Comparison of ENCODE assay signal across 8 cellular contexts in the genomic region with DNA sequence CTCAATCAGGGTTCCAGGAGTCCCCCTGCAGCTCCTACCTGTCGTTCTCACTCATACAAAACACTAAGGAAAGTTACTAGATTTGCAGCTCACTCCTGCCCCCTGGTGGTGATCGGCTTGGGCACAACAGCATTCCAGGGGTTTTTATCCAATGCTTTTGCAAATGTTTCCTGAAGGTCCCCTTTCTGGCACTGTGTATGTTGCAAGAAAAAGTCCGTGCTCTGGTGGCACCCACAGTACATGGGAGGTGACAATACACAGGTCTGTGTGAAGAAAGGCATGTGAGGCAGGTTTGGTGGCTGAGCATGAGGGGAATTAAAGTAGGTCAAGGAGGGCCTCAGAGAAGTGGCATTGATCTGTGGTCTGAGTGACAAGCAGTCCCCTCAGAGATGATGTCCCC. TPM values are rescaled to one million over a fixed set of nuclear protein-coding genes. Genes with fewer than 3 reads are reported as not detected.
A peak's percentile ranks its signal among the peaks of the same experiment; 100 is the strongest.
DNase-seq lines count a peak whose midpoint lies in the region; ATAC-seq and TF ChIP-seq lines count a peak whose summit lies in the region.

No MANE protein-coding gene starts in this region.

- CTCF ChIA-PET in IMR-90 (lab: Yijun Ruan, JAX) (interaction anchor here (0.6 to 2.6 kb wide), 10 partner anchors 9 to 458 kb away, joined by 3 to 12 read pairs (median 4); a partner anchor contains a TSS), OCI-LY7 (lab: Charles Lee; ENCODE audit: unreplicated experiment) (interaction anchor here (0.8 kb wide), 1 partner anchor 10 kb away, joined by 3 read pairs; no protein-coding TSS in a partner anchor)
- CTCF ChIA-PET in naive thymus-derived CD4-positive, alpha-beta T cell (lab: Charles Lee), result interaction anchor here (0.6 to 5.8 kb wide), 19 partner anchors 8 to 458 kb away, joined by 3 to 146 read pairs (median 4); a partner anchor contains a TSS

- H3K4me3 ChIP-seq in IMR-90 (ENCODE audit: insufficient read depth, low read depth, low read length) (no peak overlapping the region), OCI-LY7 (ENCODE audit: low read depth, low read length, poor library complexity, severe bottlenecking) (no peak overlapping the region)
- no peak overlapping the region for H3K4me3 ChIP-seq in naive thymus-derived CD4-positive, alpha-beta T cell (ENCODE audit: low read length)

- no peak overlapping the region for H2AFZ ChIP-seq in IMR-90 (replicated peaks; ENCODE audit: low read length, poor library complexity)
- no peak overlapping the region for H2AFZ ChIP-seq in OCI-LY7 (ENCODE audit: low read length)

- no peak overlapping the region for H3K56ac ChIP-seq in IMR-90 (ENCODE audit: extremely low read depth, insufficient read depth, low read length)

- H3K9me3 ChIP-seq in IMR-90 (ENCODE audit: control insufficient read depth, insufficient read depth, low read length), result no peaks in the 10 kb centered on the region
- H3K9me3 ChIP-seq in OCI-LY7 (ENCODE audit: low read length), result no peaks in the 10 kb centered on the region
- no peaks in the 10 kb centered on the region for H3K9me3 ChIP-seq in naive thymus-derived CD4-positive, alpha-beta T cell (ENCODE audit: control insufficient read depth in 2 of 3, low read length in 3 of 3)

- no peak overlapping the region for H3K18ac ChIP-seq in IMR-90 (ENCODE audit: low read depth, low read length)

- H3K14ac ChIP-seq in IMR-90 (replicated peaks; ENCODE audit: low read depth, low read length), result no peak overlapping the region

- H3K27ac ChIP-seq in IMR-90 (ENCODE audit: insufficient read depth, low read length) (no peak overlapping the region), OCI-LY7 (ENCODE audit: low read depth, low read length, poor library complexity, severe bottlenecking) (no peak overlapping the region)
- H3K27ac ChIP-seq in naive thymus-derived CD4-positive, alpha-beta T cell (ENCODE audit: low read depth, low read length), result no peak overlapping the region

- no peak overlapping the region for H3K4ac ChIP-seq in IMR-90 (ENCODE audit: low read depth, low read length)

- in situ Hi-C loops in IMR-90 (cut with MboI; ENCODE audit: low sequenced_read_pairs), result loop anchor here (5.0 to 10.0 kb wide), 2 partner anchors 127 to 464 kb away; no protein-coding TSS in a partner anchor

- BruUV-seq in IMR-90 (replicated peaks; lab: Mats Ljungman, UMichigan) (no TSS peak), OCI-LY7 (replicated peaks; lab: Mats Ljungman, UMichigan) (TSS peak; percentile 65)

- intact Hi-C loops in IMR-90 (cut with micrococcal nuclease), result loop anchor here (1.0 kb wide), 3 partner anchors 120 to 458 kb away; no protein-coding TSS in a partner anchor
- intact Hi-C loops in OCI-LY7 (cut with micrococcal nuclease; ENCODE audit: unreplicated experiment), result loop anchor here (1.0 to 5.0 kb wide), 3 partner anchors 120 to 457 kb away; no protein-coding TSS in a partner anchor
- intact Hi-C loops in naive thymus-derived CD4-positive, alpha-beta T cell (cut with micrococcal nuclease), result loop anchor here (1.0 to 10.0 kb wide), 5 partner anchors 74 to 458 kb away; a partner anchor contains a TSS

- no peak overlapping the region for H3K9ac ChIP-seq in IMR-90 (ENCODE audit: low read depth, low read length)

- H3K4me2 ChIP-seq in IMR-90 (ENCODE audit: low read depth, low read length) (no peak overlapping the region), OCI-LY7 (ENCODE audit: low read length) (no peak overlapping the region)

- H2BK5ac ChIP-seq in IMR-90 (ENCODE audit: low read depth, low read length, poor library complexity, severe bottlenecking), result no peak overlapping the region

- H2AK5ac ChIP-seq in IMR-90 (ENCODE audit: low read depth, low read length), result no peak overlapping the region

- H3K9me1 ChIP-seq in IMR-90 (ENCODE audit: insufficient read depth, low read length), result no peaks in the 10 kb centered on the region

- POLR2A ChIA-PET in IMR-90 (lab: Charles Lee; ENCODE audit: unreplicated experiment) (no interaction called here), OCI-LY7 (lab: Charles Lee) (no interaction called here)
- POLR2A ChIA-PET in naive thymus-derived CD4-positive, alpha-beta T cell (lab: Charles Lee), result interaction anchor here (0.5 to 2.4 kb wide), 5 partner anchors 11 to 555 kb away, joined by 3 to 31 read pairs (median 3); a partner anchor contains a TSS

- no peak overlapping the region for H4K5ac ChIP-seq in IMR-90 (ENCODE audit: low read depth, low read length)

- 0% methylated on average over 1 of the region's 3 CpGs; no CpG with 5 or more reads in 1 of the 2 experiments for WGBS in IMR-90 (ENCODE audit: extremely low coverage in 2 of 2, insufficient read length in 1 of 2), 2 experiments

- no peak overlapping the region; a peak in 1 of 4 replicates for H4K8ac ChIP-seq in IMR-90 (ENCODE audit: low read depth in 2 of 2, low read length in 2 of 2)

- H3K4me1 Mint-ChIP-seq in naive thymus-derived CD4-positive, alpha-beta T cell, result peaks cover 0 to 8% (median 4%) of the 10 kb centered on the region in 7 donors
- H3K4me1 Mint-ChIP-seq in stimulated activated naive B cell treated with anti-CD40 and anti-IgM and Interleukin-4, amounts not matched to agents 10 μg/mL and 1 μg/mL and 100 μg/mL, for 72 hours, result peaks cover 26 to 49% of the 10 kb centered on the region in 2 donors

- no peak overlapping the region for H3K4me3 Mint-ChIP-seq in naive thymus-derived CD4-positive, alpha-beta T cell
- H3K4me3 Mint-ChIP-seq in stimulated activated naive B cell treated with anti-CD40 and anti-IgM and Interleukin-4, amounts not matched to agents 10 μg/mL and 1 μg/mL and 100 μg/mL, for 72 hours, result no peak overlapping the region

- H3K23ac ChIP-seq in IMR-90 (ENCODE audit: low read depth, low read length), result no peak overlapping the region

- peaks cover 0 to 1% (median 0%) of the 10 kb centered on the region in 11 donors for H3K9me3 Mint-ChIP-seq in naive thymus-derived CD4-positive, alpha-beta T cell
- no peaks in the 10 kb centered on the region for H3K9me3 Mint-ChIP-seq in stimulated activated naive B cell treated with anti-CD40 and anti-IgM and Interleukin-4, amounts not matched to agents 10 μg/mL and 1 μg/mL and 100 μg/mL, for 72 hours

- peaks cover 0 to 3% of the 10 kb centered on the region in 2 experiments; a peak in 1 of 4 replicates for H3K79me1 ChIP-seq in IMR-90 (ENCODE audit: low read depth in 1 of 2, low read length in 2 of 2)

- H2AK9ac ChIP-seq in IMR-90 (replicated peaks; ENCODE audit: low read depth, low read length, poor library complexity), result no peak overlapping the region

- ATAC-seq in IMR-90 (ENCODE audit: low read depth), result peak; percentile 76
- ATAC-seq in naive thymus-derived CD4-positive, alpha-beta T cell, result peak; percentile 77
- peak; percentile 35 to 50 for ATAC-seq in stimulated activated naive B cell treated with anti-CD40 and anti-IgM and Interleukin-4, amounts not matched to agents 10 μg/mL and 1 μg/mL and 100 μg/mL, for 72 hours (replicated peaks)
- no peak for ATAC-seq in HG02938 (IDR thresholded peaks at IDR 0.05; ENCODE audit: unreplicated experiment)

- DNase-seq in COLO829 (ENCODE audit: low spot score), result peak; percentile 80
- peak; percentile 71 for DNase-seq in IMR-90
- peak; percentile 79 for DNase-seq in OCI-LY7 (ENCODE audit: low spot score)
- peak; percentile 87 for DNase-seq in activated CD8-positive, alpha-beta memory T cell treated with anti-CD3 and anti-CD28 coated beads, Interleukin-2, amount 50 U/mL, for 4 hours
- peak; percentile 79 to 92 for DNase-seq in erythroblast (lab: John Stamatoyannopoulos, UW)
- DNase-seq in naive thymus-derived CD4-positive, alpha-beta T cell, result peak; percentile 62 to 82 (median 74)
- DNase-seq in stimulated activated naive B cell treated with anti-CD40 and anti-IgM and Interleukin-4, amounts not matched to agents 10 μg/mL and 1 μg/mL and 100 μg/mL, for 72 hours, result peak; percentile 55

- TF ChIP-seq CTCF in IMR-90 (conservative IDR thresholded peaks at IDR 0.05; ENCODE audit: low read depth, low read length), result peak; percentile 86
- TF ChIP-seq CTCF in OCI-LY7 (conservative IDR thresholded peaks at IDR 0.05; ENCODE audit: low read length), result peak; percentile 99

- peak overlapping the region in 7 of 9 donors; percentile 7 to 56 (median 24) for H3K27ac Mint-ChIP-seq in naive thymus-derived CD4-positive, alpha-beta T cell
- H3K27ac Mint-ChIP-seq in stimulated activated naive B cell treated with anti-CD40 and anti-IgM and Interleukin-4, amounts not matched to agents 10 μg/mL and 1 μg/mL and 100 μg/mL, for 72 hours, result no peak overlapping the region

- TF ChIP-seq POLR2A in IMR-90 (IDR thresholded peaks at IDR 0.05; ENCODE audit: low read depth, low read length) (no peak), erythroblast (IDR thresholded peaks at IDR 0.05; ENCODE audit: low read length) (peak; percentile 39)

- H2BK20ac ChIP-seq in IMR-90 (ENCODE audit: low read depth, low read length), result no peak overlapping the region

- no peaks in the 10 kb centered on the region for H3K9me2 ChIP-seq in OCI-LY7 (ENCODE audit: insufficient read depth, low read length)

- no peaks in the 10 kb centered on the region for H3K27me3 ChIP-seq in IMR-90 (ENCODE audit: control insufficient read depth, insufficient read depth, low read length)
- H3K27me3 ChIP-seq in naive thymus-derived CD4-positive, alpha-beta T cell (ENCODE audit: control insufficient read depth in 2 of 2, insufficient read depth in 2 of 2, low read length in 2 of 2), result no peaks in the 10 kb centered on the region

- H3K27me3 Mint-ChIP-seq in naive thymus-derived CD4-positive, alpha-beta T cell, result no peaks in the 10 kb centered on the region
- H3K27me3 Mint-ChIP-seq in stimulated activated naive B cell treated with anti-CD40 and anti-IgM and Interleukin-4, amounts not matched to agents 10 μg/mL and 1 μg/mL and 100 μg/mL, for 72 hours, result no peaks in the 10 kb centered on the region

- H4K20me1 ChIP-seq in IMR-90 (ENCODE audit: insufficient read depth, low read length), result peaks cover 17% of the 10 kb centered on the region
- H4K20me1 ChIP-seq in OCI-LY7 (ENCODE audit: insufficient read depth, low read length), result no peaks in the 10 kb centered on the region

- H4K91ac ChIP-seq in IMR-90 (ENCODE audit: insufficient read depth, low read depth, low read length), result no peak overlapping the region

- dilution Hi-C loops in IMR-90 (cut with HindIII; ENCODE audit: low sequenced_read_pairs, unreplicated experiment), result no loop called here

- H3K36me3 ChIP-seq in IMR-90 (ENCODE audit: control insufficient read depth, insufficient read depth, low read length), result peaks cover 24% of the 10 kb centered on the region
- H3K36me3 ChIP-seq in OCI-LY7 (ENCODE audit: insufficient read depth, low read length), result peaks cover 49% of the 10 kb centered on the region
- peaks cover 0 to 30% (median 3%) of the 10 kb centered on the region in 3 experiments for H3K36me3 ChIP-seq in naive thymus-derived CD4-positive, alpha-beta T cell (ENCODE audit: control insufficient read depth in 2 of 3, insufficient read depth in 3 of 3, low read length in 3 of 3)

- H2BK15ac ChIP-seq in IMR-90 (ENCODE audit: low read depth, low read length), result no peak overlapping the region

- H3K4me1 ChIP-seq in IMR-90 (ENCODE audit: control insufficient read depth, insufficient read depth, low read length) (no peaks in the 10 kb centered on the region), OCI-LY7 (ENCODE audit: insufficient read depth, low read length, poor library complexity, severe bottlenecking) (peaks cover 2% of the 10 kb centered on the region)
- H3K4me1 ChIP-seq in naive thymus-derived CD4-positive, alpha-beta T cell (ENCODE audit: control insufficient read depth in 2 of 2, insufficient read depth in 2 of 2, low read length in 2 of 2), result no peaks in the 10 kb centered on the region

- TF ChIP-seq RAD21 in IMR-90 (IDR thresholded peaks at IDR 0.05; ENCODE audit: low read length), result peak; percentile 74

- H2BK120ac ChIP-seq in IMR-90 (ENCODE audit: low read depth, low read length), result no peak overlapping the region

- H3K79me2 ChIP-seq in OCI-LY7 (ENCODE audit: insufficient read depth, low read depth, low read length), result no peaks in the 10 kb centered on the region

- peaks cover 5 to 13% (median 6%) of the 10 kb centered on the region in 5 donors for H3K36me3 Mint-ChIP-seq in naive thymus-derived CD4-positive, alpha-beta T cell
- H3K36me3 Mint-ChIP-seq in stimulated activated naive B cell treated with anti-CD40 and anti-IgM and Interleukin-4, amounts not matched to agents 10 μg/mL and 1 μg/mL and 100 μg/mL, for 72 hours, result peaks cover 17 to 35% of the 10 kb centered on the region in 2 donors

RNA-seq across cellular contexts. Expression of a gene that starts 8.6 kb away (rescaled TPM):
- 35.6 and 40.9 TPM in 2 replicates for total RNA-seq in IMR-90 (2012; rRNA removed)
- polyA plus RNA-seq in IMR-90 (2012; rRNA removed), result 97.9 and 100 TPM in 2 replicates
- polyA plus RNA-seq in IMR-90 (2012; cell fraction: cytosol; rRNA removed), result 34.4 and 52.8 TPM in 2 replicates
- 392 and 648 TPM in 2 replicates for polyA plus RNA-seq in IMR-90 (2012; cell fraction: nucleus; rRNA removed; ENCODE audit: low replicate concordance)
- 151 and 185 TPM in 2 replicates for total RNA-seq in OCI-LY7 (2014; rRNA removed; shearing (Covaris generic))
- 214 and 216 TPM in 2 replicates for total RNA-seq in OCI-LY7 (2022)
- total RNA-seq in naive thymus-derived CD4-positive, alpha-beta T cell, result 100 to 1,000 TPM; 224 to 346 (median 284) TPM
- 10 to 100 TPM; 45.4 to 55.6 TPM for polyA plus RNA-seq in naive thymus-derived CD4-positive, alpha-beta T cell

RNA-seq across cellular contexts. Expression of a gene that starts 14.4 kb away (rescaled TPM):
- total RNA-seq in IMR-90 (2012; rRNA removed) (209 and 248 TPM in 2 replicates), OCI-LY7 (2022) (269 and 271 TPM in 2 replicates)
- polyA plus RNA-seq in IMR-90 (2012; rRNA removed), result 629 and 650 TPM in 2 replicates
- 391 and 499 TPM in 2 replicates for polyA plus RNA-seq in IMR-90 (2012; cell fraction: cytosol; rRNA removed)
- polyA plus RNA-seq in IMR-90 (2012; cell fraction: nucleus; rRNA removed; ENCODE audit: low replicate concordance), result 1,716 and 1,854 TPM in 2 replicates
- 332 and 345 TPM in 2 replicates for total RNA-seq in OCI-LY7 (2014; rRNA removed; shearing (Covaris generic))
- 100 to 1,000 TPM; 169 to 229 (median 180) TPM for total RNA-seq in naive thymus-derived CD4-positive, alpha-beta T cell
- 10 to 100 TPM; 62.8 to 99.2 TPM for polyA plus RNA-seq in naive thymus-derived CD4-positive, alpha-beta T cell

RNA-seq across cellular contexts. Expression of a gene that starts 31.4 kb away (rescaled TPM):
- total RNA-seq in IMR-90 (2012; rRNA removed), result 1.7 and 1.8 TPM in 2 replicates
- 5.9 and 7.0 TPM in 2 replicates for polyA plus RNA-seq in IMR-90 (2012; rRNA removed)
- polyA plus RNA-seq in IMR-90 (2012; cell fraction: cytosol; rRNA removed), result 4.6 and 8.3 TPM in 2 replicates
- polyA plus RNA-seq in IMR-90 (2012; cell fraction: nucleus; rRNA removed; ENCODE audit: low replicate concordance), result 9.1 and 15.3 TPM in 2 replicates
- 9.4 and 16.4 TPM in 2 replicates for total RNA-seq in OCI-LY7 (2014; rRNA removed; shearing (Covaris generic))
- total RNA-seq in OCI-LY7 (2022), result 42.4 and 45.1 TPM in 2 replicates
- 10 to 100 TPM in 2 of 5 experiments, 1 to 10 TPM in 2, under 1 TPM in 1; 0.59 to 51.8 (median 5.0) TPM for total RNA-seq in naive thymus-derived CD4-positive, alpha-beta T cell
- 1 to 10 TPM in 1 of 2 donors, under 1 TPM in 1; 0.47 to 2.0 TPM for polyA plus RNA-seq in naive thymus-derived CD4-positive, alpha-beta T cell

RNA-seq across cellular contexts. Expression of a gene that starts 49.5 kb away (rescaled TPM):
- total RNA-seq in IMR-90 (2012; rRNA removed), result 6.6 and 7.8 TPM in 2 replicates
- polyA plus RNA-seq in IMR-90 (2012; rRNA removed), result 11.7 and 14.8 TPM in 2 replicates
- polyA plus RNA-seq in IMR-90 (2012; cell fraction: cytosol; rRNA removed), result 6.8 and 11.5 TPM in 2 replicates
- polyA plus RNA-seq in IMR-90 (2012; cell fraction: nucleus; rRNA removed; ENCODE audit: low replicate concordance), result 3.6 and 4.6 TPM in 2 replicates
- total RNA-seq in OCI-LY7 (2014; rRNA removed; shearing (Covaris generic)), result 63.7 and 66.0 TPM in 2 replicates
- 76.4 and 82.0 TPM in 2 replicates for total RNA-seq in OCI-LY7 (2022)
- 100 to 1,000 TPM; 165 to 202 (median 189) TPM for total RNA-seq in naive thymus-derived CD4-positive, alpha-beta T cell
- 100 to 1,000 TPM; 229 to 244 TPM for polyA plus RNA-seq in naive thymus-derived CD4-positive, alpha-beta T cell

RNA-seq across cellular contexts. Expression of a gene that starts 55.6 kb away (rescaled TPM):
- total RNA-seq in IMR-90 (2012; rRNA removed) (2.5 and 2.7 TPM in 2 replicates), OCI-LY7 (2022) (90.7 and 95.8 TPM in 2 replicates)
- 15.1 and 18.1 TPM in 2 replicates for polyA plus RNA-seq in IMR-90 (2012; rRNA removed)
- 18.7 and 23.0 TPM in 2 replicates for polyA plus RNA-seq in IMR-90 (2012; cell fraction: cytosol; rRNA removed)
- polyA plus RNA-seq in IMR-90 (2012; cell fraction: nucleus; rRNA removed; ENCODE audit: low replicate concordance), result 17.6 and 56.5 TPM in 2 replicates
- total RNA-seq in OCI-LY7 (2014; rRNA removed; shearing (Covaris generic)), result 21.6 and 35.7 TPM in 2 replicates
- 10 to 100 TPM; 43.2 to 81.1 (median 50.2) TPM for total RNA-seq in naive thymus-derived CD4-positive, alpha-beta T cell
- 10 to 100 TPM; 15.6 to 31.9 TPM for polyA plus RNA-seq in naive thymus-derived CD4-positive, alpha-beta T cell
